ENCODE assay signal across 8 cellular contexts in genomic region chr10:47165711-47166404, GRCh38.
DNase-seq lines count a peak whose midpoint lies in the region; ATAC-seq and TF ChIP-seq lines count a peak whose summit lies in the region.

No MANE protein-coding gene starts in this region.

- H3K4me1 Mint-ChIP-seq in mesothelial cell of epicardium, result peaks cover 21% of the 10 kb centered on the region

- no peaks in the 10 kb centered on the region for H3K36me3 ChIP-seq in stomach smooth muscle (ENCODE audit: control insufficient read depth in 2 of 2, insufficient read depth in 2 of 2, low read length in 2 of 2)

- peaks cover 12% of the 10 kb centered on the region for H3K27me3 Mint-ChIP-seq in mesothelial cell of epicardium (ENCODE audit: low read depth)

- peaks cover 15% of the 10 kb centered on the region for H3K4me1 ChIP-seq in stomach smooth muscle (ENCODE audit: control insufficient read depth, insufficient read depth, low read length)

- peak overlapping the region; percentile 87 for H3K27ac Mint-ChIP-seq in mesothelial cell of epicardium

- no peak for TF ChIP-seq CTCF in mesothelial cell of epicardium (IDR thresholded peaks at IDR 0.05; ENCODE audit: unreplicated experiment)

- peak overlapping the region in 1 of 2 donors; percentile 21 for H3K9ac ChIP-seq in stomach smooth muscle (ENCODE audit: low read length in 2 of 2)

- no peaks in the 10 kb centered on the region for H3K36me3 Mint-ChIP-seq in mesothelial cell of epicardium

- ATAC-seq in HG03095 (IDR thresholded peaks at IDR 0.05; ENCODE audit: unreplicated experiment), result no peak

- H3K27ac ChIP-seq in stomach smooth muscle (ENCODE audit: low read length), result peak overlapping the region; percentile 37

- peaks cover 0 to 5% of the 10 kb centered on the region in 2 donors for H3K27me3 ChIP-seq in stomach smooth muscle (ENCODE audit: control insufficient read depth in 1 of 2, insufficient read depth in 2 of 2, low read length in 2 of 2)

- peak; percentile 54 for DNase-seq in GM03348 (ENCODE audit: low spot score)
- DNase-seq in activated CD4-positive, alpha-beta T cell treated with anti-CD3 and anti-CD28 coated beads for 48 hours, result peak; percentile 45
- peak; percentile 72 for DNase-seq in dedifferentiated amniotic fluid mesenchymal stem cell (ENCODE audit: extremely low spot score)
- peak in 1 of 2 experiments; percentile 54 for DNase-seq in mesothelial cell of epicardium (ENCODE audit: low spot score in 2 of 2, unreplicated experiment in 2 of 2)
- DNase-seq in GF-D8 (lab: John Stamatoyannopoulos, UW), result no peak
- no peak for DNase-seq in DMS53 (lab: John Stamatoyannopoulos, UW)

- peak overlapping the region; percentile 30 for H3K4me3 Mint-ChIP-seq in mesothelial cell of epicardium

- peaks cover 9% of the 10 kb centered on the region for H3K9me3 Mint-ChIP-seq in mesothelial cell of epicardium

- H3K4me3 ChIP-seq in stomach smooth muscle (ENCODE audit: low read length in 2 of 2), result peak overlapping the region; percentile 33 to 69

- H3K9me3 ChIP-seq in stomach smooth muscle (ENCODE audit: control insufficient read depth in 2 of 2, low read length in 2 of 2), result no peaks in the 10 kb centered on the region

Comparison
In these comparisons a context has a peak if more than half of its experiments do, and no peak if none do; other contexts are left out.
1. DNase-seq: peak in GM03348 (single experiment), activated CD4-positive, alpha-beta T cell treated with anti-CD3 and anti-CD28 coated beads for 48 hours (single experiment) and dedifferentiated amniotic fluid mesenchymal stem cell (single experiment); none in GF-D8 (single experiment) and DMS53 (single experiment).